ENCODE assay signal across 8 cellular contexts in genomic region chr10:102230861-102231356, GRCh38. TPM values are rescaled to one million over a fixed set of nuclear protein-coding genes. Genes with fewer than 3 reads are reported as not detected.
DNase-seq lines count a peak whose midpoint lies in the region; ATAC-seq and TF ChIP-seq lines count a peak whose summit lies in the region.

No MANE protein-coding gene starts in this region.

- TF ChIP-seq POLR2A in stomach (IDR thresholded peaks at IDR 0.05): no peak

- no peak overlapping the region for H3K18ac ChIP-seq in mesenchymal stem cell (ENCODE audit: low read depth in 1 of 2, low read length in 2 of 2)

- no peak overlapping the region for H3K27ac Mint-ChIP-seq in dendritic cell treated with granulocyte-macrophage colony-stimulating factor and Interleukin-4, amounts not matched to agents 40 ng/mL and 50 ng/mL, for 4 days

- H3K27me3 ChIP-seq in mesenchymal stem cell (ENCODE audit: control insufficient read depth in 1 of 2, insufficient read depth in 1 of 2, low read length in 2 of 2) (peaks cover 28 to 31% of the 10 kb centered on the region in 2 experiments), stomach (peaks cover 0 to 81% (median 35%) of the 10 kb centered on the region in 3 donors)

- intact Hi-C loops in dendritic cell treated with granulocyte-macrophage colony-stimulating factor and Interleukin-4, amounts not matched to agents 40 ng/mL and 50 ng/mL, for 4 days (cut with micrococcal nuclease): loop anchor here (1.0 to 5.0 kb wide), 3 partner anchors 14 to 246 kb away; partner anchors contain the start of gene GBF1
- intact Hi-C loops in stomach (cut with DNase I; ENCODE audit: low total_unique reads): no loop called here

- no peak for TF ChIP-seq EP300 in stomach (IDR thresholded peaks at IDR 0.05)

- peak overlapping the region; percentile 23 for H3K9ac ChIP-seq in mesenchymal stem cell (ENCODE audit: low read length)

- H3K9me3 ChIP-seq in mesenchymal stem cell (ENCODE audit: control insufficient read depth, low read length): no peaks in the 10 kb centered on the region
- H3K9me3 ChIP-seq in stomach: no peaks in the 10 kb centered on the region

- H2BK12ac ChIP-seq in mesenchymal stem cell (ENCODE audit: low read length in 2 of 2): no peak overlapping the region

- no peaks in the 10 kb centered on the region for H3K9me3 Mint-ChIP-seq in dendritic cell treated with granulocyte-macrophage colony-stimulating factor and Interleukin-4, amounts not matched to agents 40 ng/mL and 50 ng/mL, for 4 days

- H3K4ac ChIP-seq in mesenchymal stem cell (ENCODE audit: low read depth in 1 of 2, low read length in 2 of 2): no peak overlapping the region

- H2BK15ac ChIP-seq in mesenchymal stem cell (ENCODE audit: low read depth, poor library complexity, severe bottlenecking): no peak overlapping the region

- 6% methylated on average over 48 of the region's 52 CpGs for WGBS in mesenchymal stem cell
- 1 to 2% (median 1%) methylated on average over 21 to 52 of the region's 52 CpGs for WGBS in stomach, 5 donors

- no peak for ATAC-seq in activated CD4-positive, CD25-positive, alpha-beta regulatory T cell treated with anti-CD3 and anti-CD28 coated beads, Interleukin-2, amount 50 U/mL, for 24 hours
- ATAC-seq in GM21737 (IDR thresholded peaks at IDR 0.05; ENCODE audit: unreplicated experiment) (no peak), HG03354 (IDR thresholded peaks at IDR 0.05; ENCODE audit: poor library complexity, severe bottlenecking, unreplicated experiment) (no peak)

- peaks cover 64% of the 10 kb centered on the region for H3K27me3 Mint-ChIP-seq in dendritic cell treated with granulocyte-macrophage colony-stimulating factor and Interleukin-4, amounts not matched to agents 40 ng/mL and 50 ng/mL, for 4 days

- H3K23ac ChIP-seq in mesenchymal stem cell (ENCODE audit: low read length in 2 of 2): no peak overlapping the region

- peak in 3 of 4 experiments; percentile 8 to 21 (median 14) for DNase-seq in activated CD4-positive, CD25-positive, alpha-beta regulatory T cell (lab: John Stamatoyannopoulos, UW)
- peak; percentile 29 for DNase-seq in UCSD-AML1 (lab: John Stamatoyannopoulos, UW; ENCODE audit: unreplicated experiment)
- DNase-seq in mesenchymal stem cell: no peak
- peak; percentile 53 for DNase-seq in stomach

- no peak overlapping the region for H2AK5ac ChIP-seq in mesenchymal stem cell (ENCODE audit: low read length, severe bottlenecking)

- TF ChIP-seq CTCF in stomach (IDR thresholded peaks at IDR 0.05): peak in 1 of 7 experiments; percentile 19

- H3K4me2 ChIP-seq in mesenchymal stem cell (ENCODE audit: low read length, poor library complexity, severe bottlenecking): peak overlapping the region; percentile 75

- H4K91ac ChIP-seq in mesenchymal stem cell (ENCODE audit: low read length): no peak overlapping the region

- H2BK5ac ChIP-seq in mesenchymal stem cell (ENCODE audit: low read depth, low read length, poor library complexity, severe bottlenecking): no peak overlapping the region

- peaks cover 48% of the 10 kb centered on the region for H3K4me1 Mint-ChIP-seq in dendritic cell treated with granulocyte-macrophage colony-stimulating factor and Interleukin-4, amounts not matched to agents 40 ng/mL and 50 ng/mL, for 4 days (ENCODE audit: low read depth)

- H2BK120ac ChIP-seq in mesenchymal stem cell (ENCODE audit: low read depth, low read length): no peak overlapping the region

- H2AFZ ChIP-seq in mesenchymal stem cell (ENCODE audit: low read depth, low read length): no peak overlapping the region

- H3K36me3 ChIP-seq in mesenchymal stem cell (ENCODE audit: control insufficient read depth in 1 of 2, insufficient read depth in 2 of 2, low read depth in 1 of 2, low read length in 2 of 2) (no peaks in the 10 kb centered on the region), stomach (no peaks in the 10 kb centered on the region)

- peak overlapping the region; percentile 71 for H3K4me3 Mint-ChIP-seq in dendritic cell treated with granulocyte-macrophage colony-stimulating factor and Interleukin-4, amounts not matched to agents 40 ng/mL and 50 ng/mL, for 4 days

- H4K8ac ChIP-seq in mesenchymal stem cell (ENCODE audit: low read length): no peak overlapping the region

- H3K36me3 Mint-ChIP-seq in dendritic cell treated with granulocyte-macrophage colony-stimulating factor and Interleukin-4, amounts not matched to agents 40 ng/mL and 50 ng/mL, for 4 days (ENCODE audit: low read depth): no peaks in the 10 kb centered on the region

- H3K4me1 ChIP-seq in mesenchymal stem cell (ENCODE audit: control insufficient read depth, insufficient read depth, low read depth, low read length): peaks cover 26% of the 10 kb centered on the region
- H3K4me1 ChIP-seq in stomach: peaks cover 26 to 41% (median 33%) of the 10 kb centered on the region in 4 donors

- H3K4me3 ChIP-seq in mesenchymal stem cell (ENCODE audit: insufficient read depth in 1 of 2, low read depth in 1 of 2, low read length in 2 of 2): peak overlapping the region; percentile 56 to 73
- H3K4me3 ChIP-seq in stomach: peak overlapping the region; percentile 45 to 62 (median 54)

- H3K14ac ChIP-seq in mesenchymal stem cell (ENCODE audit: low read length in 2 of 2): no peak overlapping the region

- H3K27ac ChIP-seq in mesenchymal stem cell (ENCODE audit: low read length, poor library complexity, severe bottlenecking): no peak overlapping the region
- no peak overlapping the region for H3K27ac ChIP-seq in stomach

- no peaks in the 10 kb centered on the region for H3K79me1 ChIP-seq in mesenchymal stem cell (replicated peaks; ENCODE audit: low read length, poor library complexity, severe bottlenecking)

RNA-seq across cellular contexts. Expression of gene ELOVL3, which starts 4.8 kb away (rescaled TPM):
- polyA plus RNA-seq in mesenchymal stem cell (2013, experiment 1 of 2): 0.12 TPM
- 0.25 TPM for polyA plus RNA-seq in mesenchymal stem cell (2013, experiment 2 of 2)
- not detected for total RNA-seq in stomach
- polyA plus RNA-seq in stomach: under 1 TPM in 2 of 3 donors, not detected in 1; 0.20 to 0.31 TPM

RNA-seq across cellular contexts. Expression of gene PITX3, which starts 10.4 kb away (rescaled TPM):
- polyA plus RNA-seq in mesenchymal stem cell (2013, experiment 1 of 2): 0.04 TPM
- 0.04 TPM for polyA plus RNA-seq in mesenchymal stem cell (2013, experiment 2 of 2)
- not detected for total RNA-seq in stomach
- polyA plus RNA-seq in stomach: not detected

RNA-seq across cellular contexts. Expression of gene GBF1, which starts 14.4 kb away (rescaled TPM):
- polyA plus RNA-seq in mesenchymal stem cell (2013, experiment 1 of 2): 28.8 TPM
- 26.0 TPM for polyA plus RNA-seq in mesenchymal stem cell (2013, experiment 2 of 2)
- total RNA-seq in stomach: 10 to 100 TPM; 21.7 to 47.3 (median 35.8) TPM
- 1 to 10 TPM; 5.7 to 8.0 (median 7.9) TPM for polyA plus RNA-seq in stomach
